In genomic region chr1:209586341-209586740, GRCh38 we compare ENCODE assay signal across 17 cellular contexts. TPM values are rescaled to one million over a fixed set of nuclear protein-coding genes. Genes with fewer than 3 reads are reported as not detected.
A peak's percentile ranks its signal among the peaks of the same experiment; 100 is the strongest.
DNase-seq lines count a peak whose midpoint lies in the region; ATAC-seq and TF ChIP-seq lines count a peak whose summit lies in the region.
"Had no signal": no experiment of that assay in that cellular context is flagged by ENCODE, and none has a peak within 500 bp of the region (broad histone marks: within the 10 kb centered on the region; RNA-seq: fewer than 3 reads in every experiment).

No MANE protein-coding gene starts in this region.

- H4K12ac ChIP-seq in trophoblast cell (ENCODE audit: low read depth, low read length) = no peak overlapping the region

- CTCF ChIA-PET in PC-3 (lab: Charles Lee) = interaction anchor here (0.8 to 1.3 kb wide), 2 partner anchors 17 to 21 kb away, joined by 3 read pairs; no protein-coding TSS in a partner anchor

- H3K79me1 ChIP-seq in trophoblast cell (ENCODE audit: low read length) = peaks cover 44% of the 10 kb centered on the region

- H3K4me3 ChIP-seq in PC-3 (ENCODE audit: low read length) = no peak overlapping the region; the same call in 1 of the 2 replicates
- peak overlapping the region in 53 of 59 donors; percentile 22 to 73 (median 57) for H3K4me3 ChIP-seq in dorsolateral prefrontal cortex
- H3K4me3 ChIP-seq in iPS-20b (ENCODE audit: low read length) = peak overlapping the region; percentile 59
- no peak overlapping the region for H3K4me3 ChIP-seq in trophoblast cell (ENCODE audit: low read depth, low read length)

- H2AK5ac ChIP-seq in trophoblast cell (ENCODE audit: low read length) = no peak overlapping the region

- H3K23ac ChIP-seq in trophoblast cell (ENCODE audit: low read length) = no peak overlapping the region

- H4K91ac ChIP-seq in trophoblast cell (ENCODE audit: low read depth, low read length) = peak overlapping the region; percentile 41

- BruUV-seq in PC-3 (replicated peaks; lab: Mats Ljungman, UMichigan) = no TSS peak

- no peak for ATAC-seq in PC-3
- ATAC-seq: HCT116, HepG2 had no signal

- peak overlapping the region; percentile 29 for H3K4ac ChIP-seq in trophoblast cell (ENCODE audit: low read depth, low read length)

- peak overlapping the region; percentile 82 for H3K4me2 ChIP-seq in PC-3 (ENCODE audit: low read length)
- peak overlapping the region; percentile 61 for H3K4me2 ChIP-seq in trophoblast cell (ENCODE audit: low read length)

- WGBS in trophoblast cell (ENCODE audit: extremely low coverage, insufficient coverage, insufficient read length) = no CpG with 5 or more reads among the region's 2 CpGs

- no peaks in the 10 kb centered on the region for H3K36me3 ChIP-seq in PC-3 (ENCODE audit: low read depth, low read length)
- H3K36me3 ChIP-seq in iPS-20b (ENCODE audit: insufficient read depth, low read depth, low read length) = no peaks in the 10 kb centered on the region
- peaks cover 2% of the 10 kb centered on the region in 2 experiments for H3K36me3 ChIP-seq in trophoblast cell (ENCODE audit: control insufficient read depth in 1 of 2, insufficient read depth in 2 of 2, low read length in 2 of 2)

- DNase-seq in PC-3 (no peak), dorsolateral prefrontal cortex (no peak), trophoblast cell (no peak), NCI-H2081 (lab: John Stamatoyannopoulos, UW) (no peak), KBM-7 (no peak), SHP77 treated with DMSO at 0.1 percent for 48 hours (lab: John Stamatoyannopoulos, UW) (no peak)
- DNase-seq: AML-193; CD4-positive, alpha-beta T cell; GDM1; GOT3 had no signal

- H3F3A ChIP-seq in PC-3 (ENCODE audit: low read length, unreplicated experiment) = no peaks in the 10 kb centered on the region

- H3K9me3 ChIP-seq in PC-3 (ENCODE audit: low read length) (no peaks in the 10 kb centered on the region), iPS-20b (ENCODE audit: insufficient read depth, low read depth, low read length) (no peaks in the 10 kb centered on the region; the same call in 1 of the 2 replicates), trophoblast cell (ENCODE audit: insufficient read depth, low read depth, low read length) (no peaks in the 10 kb centered on the region)
- H3K9me3 ChIP-seq: Caco-2 had no signal

- peak overlapping the region; percentile 53 for H3K14ac ChIP-seq in trophoblast cell (ENCODE audit: low read length)

- intact Hi-C loops in PC-3 (cut with micrococcal nuclease) = no loop called here
- intact Hi-C loops in dorsolateral prefrontal cortex (cut with DNase I) = loop anchor here in 1 of 2 donors (5.0 kb wide), 1 partner anchor 41 kb away; no protein-coding TSS in a partner anchor

- no peaks in the 10 kb centered on the region for H4K20me1 ChIP-seq in PC-3 (ENCODE audit: low read length)

- H4K8ac ChIP-seq in trophoblast cell (ENCODE audit: low read depth, low read length) = no peak overlapping the region

- H3K27ac ChIP-seq in PC-3 (ENCODE audit: low read length) (no peak overlapping the region), dorsolateral prefrontal cortex (peak overlapping the region in 10 of 59 donors; percentile 6 to 92 (median 82)), iPS-20b (ENCODE audit: low read length) (no peak overlapping the region), trophoblast cell (ENCODE audit: low read depth, low read length) (no peak overlapping the region)
- H3K27ac ChIP-seq: C4-2B had no signal

- H3K79me2 ChIP-seq in PC-3 (ENCODE audit: low read length) (no peaks in the 10 kb centered on the region), trophoblast cell (ENCODE audit: control insufficient read depth, insufficient read depth, low read length, poor library complexity) (peaks cover 4% of the 10 kb centered on the region)

- POLR2A ChIA-PET in PC-3 (lab: Charles Lee; ENCODE audit: unreplicated experiment) = no interaction called here

- 0 out of 2 replicates have a peak overlapping the region, but pooled peaks have one; percentile 64 for H2AFZ ChIP-seq in PC-3 (ENCODE audit: low read length)
- no peak overlapping the region for H2AFZ ChIP-seq in trophoblast cell (ENCODE audit: insufficient read depth, low read length, poor library complexity)

- H3K4me1 ChIP-seq in PC-3 (ENCODE audit: insufficient read depth, low read length) (peaks cover 47% of the 10 kb centered on the region), iPS-20b (ENCODE audit: insufficient read depth, low read length) (peaks cover 18% of the 10 kb centered on the region), trophoblast cell (ENCODE audit: control insufficient read depth in 1 of 2, insufficient read depth in 2 of 2, low read length in 2 of 2) (peaks cover 32 to 41% of the 10 kb centered on the region in 2 experiments)

- no peak overlapping the region for H3K9ac ChIP-seq in PC-3 (ENCODE audit: low read length)
- no peak overlapping the region; the same call in 1 of the 2 replicates for H3K9ac ChIP-seq in iPS-20b (ENCODE audit: low read depth, low read length)
- H3K9ac ChIP-seq in trophoblast cell (ENCODE audit: low read length) = no peak overlapping the region

- H3K9me2 ChIP-seq in PC-3 (replicated peaks; ENCODE audit: low read length) = no peaks in the 10 kb centered on the region

- H2BK5ac ChIP-seq in trophoblast cell (ENCODE audit: low read depth, low read length, poor library complexity) = peak overlapping the region; percentile 21

- peak overlapping the region; percentile 66 for H2BK12ac ChIP-seq in trophoblast cell (ENCODE audit: low read length)

- H3K27me3 ChIP-seq in PC-3 (ENCODE audit: low read length) (no peaks in the 10 kb centered on the region), dorsolateral prefrontal cortex (peaks cover 0 to 31% (median 0%) of the 10 kb centered on the region in 45 donors), iPS-20b (ENCODE audit: insufficient read depth, low read length) (peaks cover 34% of the 10 kb centered on the region), trophoblast cell (ENCODE audit: insufficient read depth, low read length) (no peaks in the 10 kb centered on the region)

- peak overlapping the region; percentile 40 for H2BK120ac ChIP-seq in trophoblast cell (ENCODE audit: insufficient read depth, low read length, poor library complexity)

- in situ Hi-C loops in KBM-7 (cut with MboI; ENCODE audit: low pct_unique_long_range_greater_than_20kb, low sequenced_read_pairs) = loop anchor here (25.0 kb wide), 1 partner anchor 101 kb away; the partner anchor contains the start of gene G0S2

- no peak for TF ChIP-seq CTCF in PC-3 (conservative IDR thresholded peaks at IDR 0.05; ENCODE audit: low read depth, low read length)
- no peak for TF ChIP-seq CTCF in dorsolateral prefrontal cortex (IDR thresholded peaks at IDR 0.05 in 54 of 56, conservative IDR thresholded peaks at IDR 0.05 in 2 of 56; ENCODE audit: low read depth in 1 of 56, partially characterized antibody in 56 of 56)

- H3K18ac ChIP-seq in trophoblast cell (ENCODE audit: low read length) = peak overlapping the region; percentile 25

RNA-seq across cellular contexts. Expression of gene CAMK1G, which starts 2.8 kb away (rescaled TPM):
- not detected in 2 replicates for total RNA-seq in PC-3 (2014; rRNA removed)
- 100 to 1,000 TPM in 8 of 120 experiments, 10 to 100 TPM in 112; 18.6 to 116 (median 67.4) TPM for total RNA-seq in dorsolateral prefrontal cortex
- 11.6 and 13.5 TPM in 2 replicates for polyA plus RNA-seq in trophoblast cell (2013)
- total RNA-seq: Caco-2; CD4-positive, alpha-beta T cell; Daoy; HepG2 had no signal
- polyA plus RNA-seq: HepG2, IgD-negative memory B cell had no signal

Comparison
In these comparisons a context has a peak if more than half of its experiments do, and no peak if none do; other contexts are left out.
1. H3K4me3 ChIP-seq: peak in dorsolateral prefrontal cortex (53 of 59) and iPS-20b (single experiment); none in PC-3 (single experiment) and trophoblast cell (single experiment).
2. RNA of gene CAMK1G, which starts 2.8 kb away (total RNA-seq): 18.6 to 116 TPM in dorsolateral prefrontal cortex; not detected in PC-3; every median in the first group is over 10 times any median in the second.